8 cellular contexts compared by ENCODE assay signal in the genomic region with DNA sequence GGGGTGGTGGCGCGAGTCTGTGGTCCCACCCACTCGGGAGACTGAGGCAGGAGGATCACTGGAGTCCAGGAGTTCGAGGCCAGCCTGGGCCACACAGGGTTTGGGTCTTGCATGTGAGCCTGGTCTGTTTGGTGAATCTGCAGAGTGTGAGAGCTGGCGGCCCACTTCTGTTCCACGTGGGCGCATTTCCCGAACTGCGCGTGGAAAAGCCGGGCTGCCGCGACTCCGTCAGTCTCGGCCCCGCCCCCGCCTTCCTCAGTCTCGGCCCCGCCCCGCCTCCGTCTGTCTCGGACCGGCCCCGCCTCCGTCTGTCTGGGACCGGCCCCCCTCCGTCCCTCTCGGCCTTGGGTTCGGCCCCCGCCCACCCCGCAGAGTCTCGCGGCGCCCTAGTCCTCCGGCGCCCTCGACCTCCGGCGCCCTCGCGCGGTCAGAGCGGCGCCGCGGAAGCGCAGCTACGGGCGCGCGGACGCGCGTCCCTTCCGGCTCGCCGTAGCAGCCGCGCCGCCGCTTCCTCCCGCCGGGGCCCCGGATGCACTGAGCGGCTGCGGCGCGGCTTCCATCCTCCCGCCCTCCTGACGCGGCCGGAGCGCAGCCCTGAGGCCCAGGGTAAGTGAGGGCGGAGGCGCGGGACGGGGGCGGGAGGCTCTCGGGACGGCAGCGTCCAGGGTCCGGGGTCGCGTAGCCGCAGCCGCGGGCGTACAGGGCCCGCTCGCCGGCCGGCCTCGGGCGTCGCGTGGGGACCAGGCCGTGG. TPM values are rescaled to one million over a fixed set of nuclear protein-coding genes. Genes with fewer than 3 reads are reported as not detected.
DNase-seq lines count a peak whose midpoint lies in the region; ATAC-seq and TF ChIP-seq lines count a peak whose summit lies in the region.

A gene with protein sequence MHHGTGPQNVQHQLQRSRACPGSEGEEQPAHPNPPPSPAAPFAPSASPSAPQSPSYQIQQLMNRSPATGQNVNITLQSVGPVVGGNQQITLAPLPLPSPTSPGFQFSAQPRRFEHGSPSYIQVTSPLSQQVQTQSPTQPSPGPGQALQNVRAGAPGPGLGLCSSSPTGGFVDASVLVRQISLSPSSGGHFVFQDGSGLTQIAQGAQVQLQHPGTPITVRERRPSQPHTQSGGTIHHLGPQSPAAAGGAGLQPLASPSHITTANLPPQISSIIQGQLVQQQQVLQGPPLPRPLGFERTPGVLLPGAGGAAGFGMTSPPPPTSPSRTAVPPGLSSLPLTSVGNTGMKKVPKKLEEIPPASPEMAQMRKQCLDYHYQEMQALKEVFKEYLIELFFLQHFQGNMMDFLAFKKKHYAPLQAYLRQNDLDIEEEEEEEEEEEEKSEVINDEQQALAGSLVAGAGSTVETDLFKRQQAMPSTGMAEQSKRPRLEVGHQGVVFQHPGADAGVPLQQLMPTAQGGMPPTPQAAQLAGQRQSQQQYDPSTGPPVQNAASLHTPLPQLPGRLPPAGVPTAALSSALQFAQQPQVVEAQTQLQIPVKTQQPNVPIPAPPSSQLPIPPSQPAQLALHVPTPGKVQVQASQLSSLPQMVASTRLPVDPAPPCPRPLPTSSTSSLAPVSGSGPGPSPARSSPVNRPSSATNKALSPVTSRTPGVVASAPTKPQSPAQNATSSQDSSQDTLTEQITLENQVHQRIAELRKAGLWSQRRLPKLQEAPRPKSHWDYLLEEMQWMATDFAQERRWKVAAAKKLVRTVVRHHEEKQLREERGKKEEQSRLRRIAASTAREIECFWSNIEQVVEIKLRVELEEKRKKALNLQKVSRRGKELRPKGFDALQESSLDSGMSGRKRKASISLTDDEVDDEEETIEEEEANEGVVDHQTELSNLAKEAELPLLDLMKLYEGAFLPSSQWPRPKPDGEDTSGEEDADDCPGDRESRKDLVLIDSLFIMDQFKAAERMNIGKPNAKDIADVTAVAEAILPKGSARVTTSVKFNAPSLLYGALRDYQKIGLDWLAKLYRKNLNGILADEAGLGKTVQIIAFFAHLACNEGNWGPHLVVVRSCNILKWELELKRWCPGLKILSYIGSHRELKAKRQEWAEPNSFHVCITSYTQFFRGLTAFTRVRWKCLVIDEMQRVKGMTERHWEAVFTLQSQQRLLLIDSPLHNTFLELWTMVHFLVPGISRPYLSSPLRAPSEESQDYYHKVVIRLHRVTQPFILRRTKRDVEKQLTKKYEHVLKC (N-terminal part only) (plus strand): TSS at position 512 of the 751 bp plus-strand sequence. CDS start 10,678 bp downstream, outside the sequence.

- ATAC-seq in HG02885 (IDR thresholded peaks at IDR 0.05; ENCODE audit: poor library complexity, unreplicated experiment) = peak; percentile 88
- ATAC-seq in right cardiac atrium = peak; percentile 98 to 99

- H3K27me3 ChIP-seq in right cardiac atrium (ENCODE audit: control insufficient read depth, insufficient read depth) = no peaks in the 10 kb centered on the region
- no peaks in the 10 kb centered on the region for H3K27me3 ChIP-seq in rectal smooth muscle tissue (ENCODE audit: control insufficient read depth, insufficient read depth, low read length)
- H3K27me3 ChIP-seq in vagina = no peaks in the 10 kb centered on the region

- peaks cover 4% of the 10 kb centered on the region for H3K4me1 ChIP-seq in right cardiac atrium (ENCODE audit: control insufficient read depth, insufficient read depth, low read length)
- H3K4me1 ChIP-seq in rectal smooth muscle tissue (ENCODE audit: control insufficient read depth, insufficient read depth, low read length) = no peaks in the 10 kb centered on the region
- peaks cover 42% of the 10 kb centered on the region for H3K4me1 ChIP-seq in vagina

- TF ChIP-seq POLR2A in vagina (IDR thresholded peaks at IDR 0.05) = peak in 1 of 2 donors; percentile 27

- intact Hi-C loops in right cardiac atrium (cut with DNase I) (loop anchor here in 1 of 4 donors (5.0 kb wide), 1 partner anchor 52 kb away; no protein-coding TSS in a partner anchor), vagina (cut with DNase I) (no loop called here)

- peak within 1 kb of the TSS; percentile 95 for H3K4me3 ChIP-seq in right cardiac atrium (ENCODE audit: low read length)
- peak within 1 kb of the TSS; percentile 93 for H3K4me3 ChIP-seq in rectal smooth muscle tissue (ENCODE audit: low read length)
- peak within 1 kb of the TSS; percentile 97 to 99 for H3K4me3 ChIP-seq in vagina

- peak within 1 kb of the TSS; percentile 83 for H3K9ac ChIP-seq in rectal smooth muscle tissue (ENCODE audit: low read length)

- in situ Hi-C loops in GM13977 (cut with MboI; ENCODE audit: low pct_unique_long_range_greater_than_20kb, low sequenced_read_pairs, unreplicated experiment) = no loop called here

- peak; percentile 99 for DNase-seq in GM13977 (ENCODE audit: low spot score)
- peak; percentile 66 to 94 for DNase-seq in NCI-H187 (lab: John Stamatoyannopoulos, UW)
- peak; percentile 90 to 96 (median 91) for DNase-seq in T-helper 2 cell
- peak; percentile 15 to 93 (median 84) for DNase-seq in anterior cingulate cortex (lab: John Stamatoyannopoulos, UW)
- peak; percentile 97 to 99 (median 99) for DNase-seq in right cardiac atrium
- DNase-seq in vagina (ENCODE audit: extremely low spot score in 2 of 2) = peak in 1 of 2 donors; percentile 93

- no peaks in the 10 kb centered on the region for H3K36me3 ChIP-seq in rectal smooth muscle tissue (ENCODE audit: control insufficient read depth, insufficient read depth, low read length)
- peaks cover 0 to 2% of the 10 kb centered on the region in 2 donors for H3K36me3 ChIP-seq in vagina

- H3K9me3 ChIP-seq in right cardiac atrium (ENCODE audit: control insufficient read depth, low read length) = no peaks in the 10 kb centered on the region
- no peaks in the 10 kb centered on the region for H3K9me3 ChIP-seq in vagina

- TF ChIP-seq CTCF in GM13977 (IDR thresholded peaks at IDR 0.05; ENCODE audit: extremely low read depth, insufficient read depth, missing control alignments) (peak; percentile 94), vagina (IDR thresholded peaks at IDR 0.05) (peak in 2 of 3 experiments; percentile 27 to 63)

- peak within 1 kb of the TSS; percentile 72 for H3K27ac ChIP-seq in right cardiac atrium (ENCODE audit: low read length)
- H3K27ac ChIP-seq in rectal smooth muscle tissue (ENCODE audit: low read depth, low read length) = peak within 1 kb of the TSS; percentile 79
- H3K27ac ChIP-seq in vagina = peak within 1 kb of the TSS; percentile 75

- WGBS in right cardiac atrium = 2% methylated on average over 97 of the region's 97 CpGs

RNA-seq across cellular contexts. Expression of the gene that starts here (rescaled TPM):
- total RNA-seq in right cardiac atrium = 10 to 100 TPM; 15.5 to 21.6 (median 18.1) TPM
- polyA plus RNA-seq in right cardiac atrium = 10.1 TPM
- total RNA-seq in vagina = 35.6 TPM
